Comparison of ENCODE assay signal across 2 cellular contexts in the genomic region with DNA sequence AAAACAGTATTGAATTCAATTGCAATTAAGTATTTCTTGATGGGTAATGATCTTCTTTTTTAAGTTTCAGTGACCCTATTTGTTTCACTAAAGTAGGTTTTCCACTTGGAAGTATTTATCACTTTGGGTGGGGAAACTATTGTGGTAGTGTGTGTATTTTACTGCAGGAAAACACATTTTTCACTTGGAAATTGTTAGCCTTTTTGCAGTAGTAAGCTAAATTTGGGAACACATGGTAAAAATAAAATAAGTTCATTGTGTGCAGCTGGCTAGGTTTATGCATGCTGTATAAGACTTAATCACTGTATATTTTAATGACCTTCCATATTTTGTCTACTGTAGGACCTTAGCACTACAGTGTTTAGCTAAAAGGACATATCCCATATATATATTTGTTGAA.
A peak's percentile ranks its signal among the peaks of the same experiment; 100 is the strongest.
TF ChIP-seq lines count a peak whose summit lies in the region.

No MANE protein-coding gene starts in this region.

TF ChIP-seq in A549, 52 proteins besides CTCF, POLR2A, EP300 and RAD21:
- TF ChIP-seq MAFK (IDR thresholded peaks at IDR 0.05; ENCODE audit: partially characterized antibody): peak; percentile 23
- TF ChIP-seq KDM1A (IDR thresholded peaks at IDR 0.05; ENCODE audit: low read depth): no peak
- TF ChIP-seq CBX2 (IDR thresholded peaks at IDR 0.05; ENCODE audit: borderline replicate concordance, low read depth): no peak

TF ChIP-seq in IMR-90, 13 proteins besides CTCF, POLR2A, EP300 and RAD21:
- TF ChIP-seq, protein P1, sequence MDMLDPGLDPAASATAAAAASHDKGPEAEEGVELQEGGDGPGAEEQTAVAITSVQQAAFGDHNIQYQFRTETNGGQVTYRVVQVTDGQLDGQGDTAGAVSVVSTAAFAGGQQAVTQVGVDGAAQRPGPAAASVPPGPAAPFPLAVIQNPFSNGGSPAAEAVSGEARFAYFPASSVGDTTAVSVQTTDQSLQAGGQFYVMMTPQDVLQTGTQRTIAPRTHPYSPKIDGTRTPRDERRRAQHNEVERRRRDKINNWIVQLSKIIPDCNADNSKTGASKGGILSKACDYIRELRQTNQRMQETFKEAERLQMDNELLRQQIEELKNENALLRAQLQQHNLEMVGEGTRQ (IDR thresholded peaks at IDR 0.05; ENCODE audit: low read depth, low read length): no peak
- TF ChIP-seq, protein P2, sequence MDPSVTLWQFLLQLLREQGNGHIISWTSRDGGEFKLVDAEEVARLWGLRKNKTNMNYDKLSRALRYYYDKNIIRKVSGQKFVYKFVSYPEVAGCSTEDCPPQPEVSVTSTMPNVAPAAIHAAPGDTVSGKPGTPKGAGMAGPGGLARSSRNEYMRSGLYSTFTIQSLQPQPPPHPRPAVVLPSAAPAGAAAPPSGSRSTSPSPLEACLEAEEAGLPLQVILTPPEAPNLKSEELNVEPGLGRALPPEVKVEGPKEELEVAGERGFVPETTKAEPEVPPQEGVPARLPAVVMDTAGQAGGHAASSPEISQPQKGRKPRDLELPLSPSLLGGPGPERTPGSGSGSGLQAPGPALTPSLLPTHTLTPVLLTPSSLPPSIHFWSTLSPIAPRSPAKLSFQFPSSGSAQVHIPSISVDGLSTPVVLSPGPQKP (IDR thresholded peaks at IDR 0.05; ENCODE audit: borderline replicate concordance, low read depth, low read length): no peak
- peak; percentile 32; the same call in 1 of the 2 replicates for TF ChIP-seq MAFK (IDR thresholded peaks at IDR 0.05; ENCODE audit: low read depth, low read length)
- TF ChIP-seq MXI1 (IDR thresholded peaks at IDR 0.05; ENCODE audit: borderline replicate concordance, low read depth, low read length): no peak
- no peak for TF ChIP-seq CEBPB (IDR thresholded peaks at IDR 0.05; ENCODE audit: low read depth, low read length)
